8 cellular contexts compared by ENCODE assay signal in genomic region chr19:1172353-1173159, GRCh38. TPM values are rescaled to one million over a fixed set of nuclear protein-coding genes. Genes with fewer than 3 reads are reported as not detected.
A peak's percentile ranks its signal among the peaks of the same experiment; 100 is the strongest.
DNase-seq lines count a peak whose midpoint lies in the region; ATAC-seq and TF ChIP-seq lines count a peak whose summit lies in the region.

No MANE protein-coding gene starts in this region.

- H3K9me2 ChIP-seq in HCT116 (ENCODE audit: insufficient read depth), result no peaks in the 10 kb centered on the region

- POLR2A ChIA-PET in HCT116 (lab: Charles Lee), result no interaction called here
- POLR2A ChIA-PET in activated CD8-positive, alpha-beta T cell treated with anti-CD3 and anti-CD28 coated beads, Interleukin-2, amount 10 ng/mL, durations not matched to agents 7 days and 5 days (lab: Charles Lee), result no interaction called here

- peak overlapping the region; percentile 30 for H3K27ac Mint-ChIP-seq in activated CD8-positive, alpha-beta T cell treated with anti-CD3 and anti-CD28 coated beads, Interleukin-2, amount 10 ng/mL, durations not matched to agents 7 days and 5 days
- no peak overlapping the region for H3K27ac Mint-ChIP-seq in neural progenitor cell

- H3K9ac ChIP-seq in HCT116 (ENCODE audit: low read length) (peak overlapping the region; percentile 99), neural progenitor cell (peak overlapping the region; percentile 42)

- no peak overlapping the region for H2AFZ ChIP-seq in HCT116 (ENCODE audit: low read depth, low read length, poor library complexity, severe bottlenecking)
- H2AFZ ChIP-seq in neural progenitor cell (replicated peaks), result no peak overlapping the region

- TF ChIP-seq RAD21 in HCT116 (IDR thresholded peaks at IDR 0.05; ENCODE audit: low read depth), result no peak

- peaks cover 0 to 7% of the 10 kb centered on the region in 2 experiments; a peak in 1 of 4 replicates for H3K36me3 ChIP-seq in HCT116 (ENCODE audit: control insufficient read depth in 1 of 2, insufficient read depth in 2 of 2, low read length in 2 of 2)
- no peaks in the 10 kb centered on the region for H3K36me3 ChIP-seq in neural progenitor cell

- H4K20me1 ChIP-seq in HCT116 (ENCODE audit: insufficient read depth) (no peaks in the 10 kb centered on the region), neural progenitor cell (ENCODE audit: low read depth) (peaks cover 49% of the 10 kb centered on the region)

- H3K4me1 Mint-ChIP-seq in activated CD8-positive, alpha-beta T cell treated with anti-CD3 and anti-CD28 coated beads, Interleukin-2, amount 10 ng/mL, durations not matched to agents 7 days and 5 days (ENCODE audit: low read depth), result peaks cover 34% of the 10 kb centered on the region
- H3K4me1 Mint-ChIP-seq in neural progenitor cell, result peaks cover 28% of the 10 kb centered on the region

- no peaks in the 10 kb centered on the region for H3K27me3 Mint-ChIP-seq in activated CD8-positive, alpha-beta T cell treated with anti-CD3 and anti-CD28 coated beads, Interleukin-2, amount 10 ng/mL, durations not matched to agents 7 days and 5 days (ENCODE audit: low read depth)
- peaks cover 8% of the 10 kb centered on the region for H3K27me3 Mint-ChIP-seq in neural progenitor cell (ENCODE audit: insufficient read depth, low read depth)

- H3K27me3 ChIP-seq in HCT116 (ENCODE audit: insufficient read depth, low read length), result no peaks in the 10 kb centered on the region
- no peaks in the 10 kb centered on the region for H3K27me3 ChIP-seq in neural progenitor cell

- RAD21 ChIA-PET in HCT116 (lab: Charles Lee; ENCODE audit: low non-redundant PET in 1 of 2, low total read pairs in 2 of 2, uncharacterized antibody in 2 of 2, unreplicated experiment in 2 of 2), result no interaction called here

- H3K4me3 ChIP-seq in HCT116 (replicated peaks in 1 of 2; ENCODE audit: low read depth in 1 of 2, low read length in 2 of 2) (peak overlapping the region; percentile 95 to 98), foreskin fibroblast (ENCODE audit: low read depth in 1 of 2, low read length in 2 of 2) (peak overlapping the region; percentile 91 to 94), neural progenitor cell (peak overlapping the region; percentile 79)

- H3K27ac ChIP-seq in 22Rv1 (peak overlapping the region; percentile 99), HCT116 (ENCODE audit: low read depth, low read length) (peak overlapping the region; percentile 92), neural progenitor cell (no peak overlapping the region)

- BruUV-seq in HCT116 (replicated peaks; lab: Mats Ljungman, UMichigan), result TSS peak; percentile 44

- TF ChIP-seq CTCF in 22Rv1 (IDR thresholded peaks at IDR 0.05) (no peak), HCT116 (IDR thresholded peaks at IDR 0.05 in 2 of 3, conservative IDR thresholded peaks at IDR 0.05 in 1 of 3; ENCODE audit: borderline replicate concordance in 1 of 3, insufficient read depth in 1 of 3, low read depth in 2 of 3, low read length in 2 of 3) (no peak), foreskin fibroblast (IDR thresholded peaks at IDR 0.05; ENCODE audit: low read depth, low read length) (no peak), neural progenitor cell (IDR thresholded peaks at IDR 0.05) (no peak)

- no peaks in the 10 kb centered on the region for H3K9me3 Mint-ChIP-seq in activated CD8-positive, alpha-beta T cell treated with anti-CD3 and anti-CD28 coated beads, Interleukin-2, amount 10 ng/mL, durations not matched to agents 7 days and 5 days (ENCODE audit: insufficient read depth)
- H3K9me3 Mint-ChIP-seq in neural progenitor cell, result no peaks in the 10 kb centered on the region

- intact Hi-C loops in HCT116 (cut with micrococcal nuclease), result no loop called here

- no peaks in the 10 kb centered on the region for H3K9me3 ChIP-seq in HCT116 (ENCODE audit: control insufficient read depth in 1 of 2, insufficient read depth in 1 of 2, low read depth in 1 of 2, low read length in 2 of 2)
- no peaks in the 10 kb centered on the region for H3K9me3 ChIP-seq in neural progenitor cell (ENCODE audit: low read depth)

- H3K79me2 ChIP-seq in HCT116 (ENCODE audit: insufficient read depth, low read length) (peaks cover 65% of the 10 kb centered on the region), neural progenitor cell (ENCODE audit: low read depth) (peaks cover 60% of the 10 kb centered on the region)

- CTCF ChIA-PET in HCT116 (lab: Charles Lee), result no interaction called here
- CTCF ChIA-PET in activated CD8-positive, alpha-beta T cell treated with anti-CD3 and anti-CD28 coated beads, Interleukin-2, amount 10 ng/mL, durations not matched to agents 7 days and 5 days (lab: Charles Lee), result no interaction called here

- peak; percentile 33 for ATAC-seq in HCT116
- ATAC-seq in activated CD8-positive, alpha-beta T cell treated with anti-CD3 and anti-CD28 coated beads, Interleukin-2, amount 10 ng/mL, durations not matched to agents 7 days and 5 days, result no peak

- peaks cover 13% of the 10 kb centered on the region for H3K36me3 Mint-ChIP-seq in activated CD8-positive, alpha-beta T cell treated with anti-CD3 and anti-CD28 coated beads, Interleukin-2, amount 10 ng/mL, durations not matched to agents 7 days and 5 days (ENCODE audit: low read depth)
- peaks cover 13% of the 10 kb centered on the region for H3K36me3 Mint-ChIP-seq in neural progenitor cell

- DNase-seq in HCT116 (ENCODE audit: low read depth, low spot score) (no peak), foreskin fibroblast (peak; percentile 61 to 81), neural progenitor cell (ENCODE audit: low spot score) (peak; percentile 52), GOT3 (lab: John Stamatoyannopoulos, UW) (no peak)
- DNase-seq in activated CD8-positive, alpha-beta T cell treated with anti-CD3 and anti-CD28 coated beads, Interleukin-2, amount 10 ng/mL, durations not matched to agents 7 days and 5 days, result no peak
- no peak for DNase-seq in stimulated activated CD4-positive, alpha-beta T cell treated with anti-CD3 and anti-CD28 coated beads, Interleukin-15, amount 100 ng/mL, for 24 hours
- no peak for DNase-seq in stimulated activated CD4-positive, alpha-beta T cell treated with anti-CD3 and anti-CD28 coated beads, Interleukin-4, amount 100 ng/mL, for 1 hour

- peak overlapping the region; percentile 96 for H3K4me2 ChIP-seq in HCT116 (ENCODE audit: low read length)
- peak overlapping the region; percentile 97 for H3K4me2 ChIP-seq in neural progenitor cell

- H3K4me3 Mint-ChIP-seq in activated CD8-positive, alpha-beta T cell treated with anti-CD3 and anti-CD28 coated beads, Interleukin-2, amount 10 ng/mL, durations not matched to agents 7 days and 5 days, result peak overlapping the region; percentile 87
- peak overlapping the region; percentile 91 for H3K4me3 Mint-ChIP-seq in neural progenitor cell

- H3F3A ChIP-seq in neural progenitor cell (ENCODE audit: low read depth), result peaks cover 26% of the 10 kb centered on the region

- H3K4me1 ChIP-seq in HCT116 (ENCODE audit: control insufficient read depth in 1 of 2, insufficient read depth in 2 of 2, low read length in 2 of 2) (peaks cover 54 to 80% of the 10 kb centered on the region in 2 experiments), neural progenitor cell (peaks cover 17% of the 10 kb centered on the region)

- no peak for TF ChIP-seq POLR2A in HCT116 (IDR thresholded peaks at IDR 0.05; ENCODE audit: borderline replicate concordance, extremely low read depth, insufficient read depth, insufficient read length)

TF ChIP-seq in HCT116, 20 proteins besides CTCF, POLR2A, EP300 and RAD21 (continues in another document):
- TF ChIP-seq ATF3 (IDR thresholded peaks at IDR 0.05) (no peak), FOSL1 (IDR thresholded peaks at IDR 0.05; ENCODE audit: low read depth) (no peak), SP1 (IDR thresholded peaks at IDR 0.05; ENCODE audit: low read depth) (no peak), ZNF274 (IDR thresholded peaks at IDR 0.05; ENCODE audit: low read depth, low read length) (no peak), MAX (IDR thresholded peaks at IDR 0.05) (no peak), TCF7L2 (IDR thresholded peaks at IDR 0.05; ENCODE audit: borderline replicate concordance, extremely low read depth, insufficient read depth, insufficient read length) (no peak), SIN3A (IDR thresholded peaks at IDR 0.05; ENCODE audit: low read depth) (no peak), EZH2 (IDR thresholded peaks at IDR 0.05) (no peak), SRF (IDR thresholded peaks at IDR 0.05; ENCODE audit: low read depth) (no peak), EGR1 (IDR thresholded peaks at IDR 0.05; ENCODE audit: low read depth) (no peak), YY1 (IDR thresholded peaks at IDR 0.05; ENCODE audit: extremely low read depth, insufficient replicate concordance, low read depth, low read length) (no peak)

RNA-seq across cellular contexts. Expression of gene SBNO2, which starts 1.5 kb away (rescaled TPM):
- 66.4 TPM for total RNA-seq in HCT116 (2021; ENCODE audit: unreplicated experiment)
- polyA plus RNA-seq in HCT116 (2012), result 35.8 and 46.2 TPM in 2 replicates
- 10 to 100 TPM; 58.6 to 70.5 TPM for total RNA-seq in activated CD8-positive, alpha-beta T cell treated with anti-CD3 and anti-CD28 coated beads, Interleukin-2, amount 10 ng/mL, durations not matched to agents 7 days and 5 days
- total RNA-seq in neural progenitor cell (ENCODE audit: low replicate concordance), result 3.3 and 16.2 TPM in 2 replicates

RNA-seq across cellular contexts. Expression of gene STK11, which starts 33.0 kb away (rescaled TPM):
- 86.9 TPM for total RNA-seq in HCT116 (2021; ENCODE audit: unreplicated experiment)
- polyA plus RNA-seq in HCT116 (2012), result 67.3 and 71.4 TPM in 2 replicates
- total RNA-seq in activated CD8-positive, alpha-beta T cell treated with anti-CD3 and anti-CD28 coated beads, Interleukin-2, amount 10 ng/mL, durations not matched to agents 7 days and 5 days, result 10 to 100 TPM; 68.8 to 70.8 TPM
- total RNA-seq in neural progenitor cell (ENCODE audit: low replicate concordance), result 27.4 and 67.3 TPM in 2 replicates

Comparison
In these comparisons a context has a peak if more than half of its experiments do, and no peak if none do; other contexts are left out.
1. DNase-seq: peak in foreskin fibroblast (2 of 2) and neural progenitor cell (single experiment); none in HCT116 (single experiment), activated CD8-positive, alpha-beta T cell treated with anti-CD3 and anti-CD28 coated beads, Interleukin-2, amount 10 ng/mL, durations not matched to agents 7 days and 5 days (single experiment), GOT3 (single experiment), stimulated activated CD4-positive, alpha-beta T cell treated with anti-CD3 and anti-CD28 coated beads, Interleukin-15, amount 100 ng/mL, for 24 hours (single experiment) and stimulated activated CD4-positive, alpha-beta T cell treated with anti-CD3 and anti-CD28 coated beads, Interleukin-4, amount 100 ng/mL, for 1 hour (single experiment).
2. Peak in every context shown above with its lines, with median percentiles within 50 percentile points of each other: H3K4me3 ChIP-seq.